8 cellular contexts compared by ENCODE assay signal in genomic region chr19:45523642-45524256, GRCh38. TPM values are rescaled to one million over a fixed set of nuclear protein-coding genes. Genes with fewer than 3 reads are reported as not detected.
DNase-seq lines count a peak whose midpoint lies in the region; ATAC-seq, FAIRE-seq and TF ChIP-seq lines count a peak whose summit lies in the region.

No MANE protein-coding gene starts in this region.

- H2AFZ ChIP-seq in keratinocyte (ENCODE audit: control insufficient read depth, low read length) = no peak overlapping the region

- no peaks in the 10 kb centered on the region for H3K9me1 ChIP-seq in keratinocyte (ENCODE audit: control insufficient read depth, extremely low read depth, insufficient read depth, low read length)

- FAIRE-seq in A549 (lab: Jason Lieb, UNC) (peak; percentile 93), keratinocyte (lab: Jason Lieb, UNC) (peak; percentile 90)

- H3K79me2 ChIP-seq in keratinocyte (ENCODE audit: control insufficient read depth, insufficient read depth, low read length) = no peaks in the 10 kb centered on the region

- dilution Hi-C loops in keratinocyte (cut with MboI; ENCODE audit: extremely low pct_ligation_motif_present, low sequenced_read_pairs) = no loop called here

- ATAC-seq in A549 = peak; percentile 92 to 93
- peak; percentile 62 for ATAC-seq in GM18519 (IDR thresholded peaks at IDR 0.05; ENCODE audit: low FRiP score, unreplicated experiment)
- peak; percentile 78 for ATAC-seq in HG03378 (IDR thresholded peaks at IDR 0.05; ENCODE audit: unreplicated experiment)

- 60% methylated on average over 9 of the region's 9 CpGs for WGBS in A549 (ENCODE audit: missing lambda C conversion rate)

- CTCF ChIA-PET in A549 (lab: Yijun Ruan, JAX) = interaction anchor here (0.6 to 7.8 kb wide), 18 partner anchors 8 to 146 kb away, joined by 3 to 71 read pairs (median 5); no protein-coding TSS in a partner anchor

- H3K4me2 ChIP-seq in A549 = no peak overlapping the region
- H3K4me2 ChIP-seq in keratinocyte (ENCODE audit: control insufficient read depth, extremely low read depth, insufficient read depth, low read depth, low read length) = no peak overlapping the region

- POLR2A ChIA-PET in A549 (lab: Yijun Ruan, JAX) = no interaction called here

- H3K27ac ChIP-seq in A549 (peak overlapping the region in 1 of 2 experiments; percentile 47; a peak in 1 of 6 replicates), keratinocyte (ENCODE audit: control insufficient read depth, insufficient read depth, low read length) (no peak overlapping the region)

- H3K4me1 ChIP-seq in A549 = peaks cover 20% of the 10 kb centered on the region
- peaks cover 35% of the 10 kb centered on the region for H3K4me1 ChIP-seq in keratinocyte (ENCODE audit: control insufficient read depth, extremely low read depth, insufficient read depth, low read length)

- H3K27me3 ChIP-seq in keratinocyte (ENCODE audit: control insufficient read depth, extremely low read depth, insufficient read depth, low read length) = no peaks in the 10 kb centered on the region

- peak; percentile 97 to 98 for TF ChIP-seq RAD21 in A549 (conservative IDR thresholded peaks at IDR 0.05 in 1 of 2, IDR thresholded peaks at IDR 0.05 in 1 of 2)

- H4K20me1 ChIP-seq in keratinocyte (ENCODE audit: control insufficient read depth, extremely low read depth, insufficient read depth, low read length) = peaks cover 4% of the 10 kb centered on the region

- peaks cover 40 to 47% of the 10 kb centered on the region in 2 experiments for H3K36me3 ChIP-seq in keratinocyte (ENCODE audit: control insufficient read depth in 2 of 2, extremely low read depth in 1 of 2, insufficient read depth in 2 of 2, low read length in 2 of 2)

- no peak overlapping the region for H3K9ac ChIP-seq in keratinocyte (ENCODE audit: control insufficient read depth, extremely low read depth, insufficient read depth, low read length)

- H3K4me3 ChIP-seq in A549 (no peak overlapping the region), cardiac fibroblast (replicated peaks in 1 of 2; ENCODE audit: low read depth in 2 of 2, low read length in 2 of 2) (no peak overlapping the region), keratinocyte (ENCODE audit: control insufficient read depth in 2 of 3, extremely low read depth in 1 of 3, insufficient read depth in 2 of 3, low read depth in 1 of 3, low read length in 3 of 3) (no peak overlapping the region)

- no peak for TF ChIP-seq EP300 in A549 (IDR thresholded peaks at IDR 0.05)

- no peak for TF ChIP-seq POLR2A in A549 (IDR thresholded peaks at IDR 0.05; ENCODE audit: low read length)

- TF ChIP-seq CTCF in A549 (IDR thresholded peaks at IDR 0.05) (peak; percentile 97), cardiac fibroblast (IDR thresholded peaks at IDR 0.05; ENCODE audit: low read depth, low read length) (peak; percentile 89), keratinocyte (optimal IDR thresholded peaks at IDR 0.05 in 1 of 3, IDR thresholded peaks at IDR 0.05 in 1 of 3, conservative IDR thresholded peaks at IDR 0.05 in 1 of 3; ENCODE audit: extremely low read depth in 1 of 3, insufficient read depth in 2 of 3, low read length in 3 of 3) (peak; percentile 80 to 95 (median 83))

- H3K9me3 ChIP-seq in A549 = no peaks in the 10 kb centered on the region
- H3K9me3 ChIP-seq in keratinocyte (ENCODE audit: control insufficient read depth, low read depth, low read length) = no peaks in the 10 kb centered on the region

- peak; percentile 94 for DNase-seq in A549 (ENCODE audit: low read depth in 1 of 2, low spot score in 1 of 2)
- DNase-seq in NCI-H446 treated with DMSO at 0.1 percent for 48 hours (lab: John Stamatoyannopoulos, UW) = peak; percentile 85
- peak; percentile 24 to 58 (median 32) for DNase-seq in activated CD4-positive, CD25-positive, alpha-beta regulatory T cell (lab: John Stamatoyannopoulos, UW)
- DNase-seq in cardiac fibroblast (ENCODE audit: low read depth in 2 of 2) = peak; percentile 88 to 91
- DNase-seq in keratinocyte (ENCODE audit: low read depth, low spot score) = no peak
- DNase-seq in stimulated activated CD4-positive, alpha-beta T cell treated with anti-CD3 and anti-CD28 coated beads, Interleukin-15, amount 100 ng/mL, for 48 hours (ENCODE audit: low read depth in 2 of 2) = peak; percentile 55 to 56

TF ChIP-seq in A549, 52 proteins besides CTCF, POLR2A, EP300 and RAD21:
- peak in 1 of 2 experiments; percentile 52; a peak in 2 of 5 replicates for TF ChIP-seq JUN (IDR thresholded peaks at IDR 0.05)
- TF ChIP-seq, protein P1, sequence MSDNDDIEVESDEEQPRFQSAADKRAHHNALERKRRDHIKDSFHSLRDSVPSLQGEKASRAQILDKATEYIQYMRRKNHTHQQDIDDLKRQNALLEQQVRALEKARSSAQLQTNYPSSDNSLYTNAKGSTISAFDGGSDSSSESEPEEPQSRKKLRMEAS (IDR thresholded peaks at IDR 0.05) = peak; percentile 61; the same call in 1 of the 2 replicates
- TF ChIP-seq SMC3 (IDR thresholded peaks at IDR 0.05) = peak; percentile 94
- TF ChIP-seq HDAC2 (IDR thresholded peaks at IDR 0.05) = no peak

RNA-seq across cellular contexts. Expression of gene VASP, which starts 16.5 kb away (rescaled TPM):
- polyA plus RNA-seq in A549 (2011; rRNA removed) (59.1 and 64.5 TPM in 2 replicates), A549 (2017; fragmentation: RNase III; extraction: RNeasy Plus Mini Kit Qiagen cat#74134 plus additional on column Dnase treatment) (83.8 to 94.6 TPM (median 94.3 TPM) in 3 replicates), keratinocyte (99.0 to 117 TPM (median 110 TPM) in 3 replicates)
- polyA plus RNA-seq in A549 (2012; cell fraction: cytosol; rRNA removed) = 58.8 and 103 TPM in 2 replicates
- polyA plus RNA-seq in A549 (2012; cell fraction: nucleus; rRNA removed) = 93.7 and 118 TPM in 2 replicates
- 72.4 and 90.8 TPM in 2 replicates for polyA minus RNA-seq in A549 (2011; rRNA and poly(A)+ RNA removed)
- 76.9 TPM for polyA plus RNA-seq in keratinocyte (2011; ENCODE audit: low read depth)
- 78.8 and 128 TPM in 2 replicates for polyA plus RNA-seq in keratinocyte (2011; cell fraction: cytosol; rRNA removed)
- polyA plus RNA-seq in keratinocyte (2011; cell fraction: nucleus; rRNA removed) = 94.7 and 121 TPM in 2 replicates
- 53.7 and 126 TPM in 2 replicates for polyA plus RNA-seq in keratinocyte (2012; ENCODE audit: low replicate concordance)
- 88.7 to 145 TPM (median 99.3 TPM) in 3 replicates for polyA minus RNA-seq in keratinocyte
- 240 TPM for polyA minus RNA-seq in keratinocyte (2011; cell fraction: cytosol; rRNA and poly(A)+ RNA removed)
- 117 and 165 TPM in 2 replicates for polyA minus RNA-seq in keratinocyte (2011; cell fraction: nucleus; rRNA and poly(A)+ RNA removed)

RNA-seq across cellular contexts. Expression of gene PPM1N, which starts 25.5 kb away (rescaled TPM):
- polyA plus RNA-seq in A549 (2011; rRNA removed) (9.2 and 9.8 TPM in 2 replicates), A549 (2017; fragmentation: RNase III; extraction: RNeasy Plus Mini Kit Qiagen cat#74134 plus additional on column Dnase treatment) (6.6 to 11.2 TPM (median 10.5 TPM) in 3 replicates), keratinocyte (1.9 to 2.5 TPM (median 2.0 TPM) in 3 replicates)
- polyA plus RNA-seq in A549 (2012; cell fraction: cytosol; rRNA removed) = 8.9 and 11.1 TPM in 2 replicates
- polyA plus RNA-seq in A549 (2012; cell fraction: nucleus; rRNA removed) = 6.6 TPM in 2 replicates
- polyA minus RNA-seq in A549 (2011; rRNA and poly(A)+ RNA removed) = 1.2 and 1.5 TPM in 2 replicates
- 0.64 TPM for polyA plus RNA-seq in keratinocyte (2011; ENCODE audit: low read depth)
- 1.6 and 2.1 TPM in 2 replicates for polyA plus RNA-seq in keratinocyte (2011; cell fraction: cytosol; rRNA removed)
- polyA plus RNA-seq in keratinocyte (2011; cell fraction: nucleus; rRNA removed) = 1.4 and 1.9 TPM in 2 replicates
- polyA plus RNA-seq in keratinocyte (2012; ENCODE audit: low replicate concordance) = 1.2 and 2.1 TPM in 2 replicates
- 0.42 TPM in 1 of 3 replicates, not detected in the others for polyA minus RNA-seq in keratinocyte
- not detected for polyA minus RNA-seq in keratinocyte (2011; cell fraction: cytosol; rRNA and poly(A)+ RNA removed)
- polyA minus RNA-seq in keratinocyte (2011; cell fraction: nucleus; rRNA and poly(A)+ RNA removed) = not detected in 2 replicates

RNA-seq across cellular contexts. Expression of gene RTN2, which starts 26.9 kb away (rescaled TPM):
- polyA plus RNA-seq in A549 (2011; rRNA removed) (4.7 and 5.3 TPM in 2 replicates), A549 (2017; fragmentation: RNase III; extraction: RNeasy Plus Mini Kit Qiagen cat#74134 plus additional on column Dnase treatment) (6.3 to 9.0 TPM (median 8.1 TPM) in 3 replicates), keratinocyte (8.5 to 13.6 TPM (median 12.2 TPM) in 3 replicates)
- 4.7 and 7.4 TPM in 2 replicates for polyA plus RNA-seq in A549 (2012; cell fraction: cytosol; rRNA removed)
- polyA plus RNA-seq in A549 (2012; cell fraction: nucleus; rRNA removed) = 5.4 and 5.8 TPM in 2 replicates
- polyA minus RNA-seq in A549 (2011; rRNA and poly(A)+ RNA removed) = 6.7 and 10.8 TPM in 2 replicates
- 4.5 TPM for polyA plus RNA-seq in keratinocyte (2011; ENCODE audit: low read depth)
- 7.2 and 12.4 TPM in 2 replicates for polyA plus RNA-seq in keratinocyte (2011; cell fraction: cytosol; rRNA removed)
- 6.7 and 10.0 TPM in 2 replicates for polyA plus RNA-seq in keratinocyte (2011; cell fraction: nucleus; rRNA removed)
- 7.5 and 15.7 TPM in 2 replicates for polyA plus RNA-seq in keratinocyte (2012; ENCODE audit: low replicate concordance)
- polyA minus RNA-seq in keratinocyte = 5.7 to 20.4 TPM (median 8.5 TPM) in 3 replicates
- polyA minus RNA-seq in keratinocyte (2011; cell fraction: cytosol; rRNA and poly(A)+ RNA removed) = 21.7 TPM
- 6.4 and 13.0 TPM in 2 replicates for polyA minus RNA-seq in keratinocyte (2011; cell fraction: nucleus; rRNA and poly(A)+ RNA removed)

RNA-seq across cellular contexts. Expression of gene FOSB, which starts 56.0 kb away (rescaled TPM):
- polyA plus RNA-seq in A549 (2011; rRNA removed) (27.9 and 48.8 TPM in 2 replicates), A549 (2017; fragmentation: RNase III; extraction: RNeasy Plus Mini Kit Qiagen cat#74134 plus additional on column Dnase treatment) (0.57 to 0.65 TPM (median 0.58 TPM) in 3 replicates), keratinocyte (0.27 to 4.6 TPM (median 3.9 TPM) in 3 replicates)
- 90.2 and 102 TPM in 2 replicates for polyA plus RNA-seq in A549 (2012; cell fraction: cytosol; rRNA removed)
- polyA plus RNA-seq in A549 (2012; cell fraction: nucleus; rRNA removed) = 424 and 553 TPM in 2 replicates
- polyA minus RNA-seq in A549 (2011; rRNA and poly(A)+ RNA removed) = 82.7 and 141 TPM in 2 replicates
- 7.5 TPM for polyA plus RNA-seq in keratinocyte (2011; ENCODE audit: low read depth)
- polyA plus RNA-seq in keratinocyte (2011; cell fraction: cytosol; rRNA removed) = 1.2 and 2.5 TPM in 2 replicates
- polyA plus RNA-seq in keratinocyte (2011; cell fraction: nucleus; rRNA removed) = 69.0 and 109 TPM in 2 replicates
- 0.37 and 11.7 TPM in 2 replicates for polyA plus RNA-seq in keratinocyte (2012; ENCODE audit: low replicate concordance)
- polyA minus RNA-seq in keratinocyte = 2.9 to 15.1 TPM (median 9.2 TPM) in 3 replicates
- 1.7 TPM for polyA minus RNA-seq in keratinocyte (2011; cell fraction: cytosol; rRNA and poly(A)+ RNA removed)
- polyA minus RNA-seq in keratinocyte (2011; cell fraction: nucleus; rRNA and poly(A)+ RNA removed) = 41.5 and 54.1 TPM in 2 replicates
